In genomic region chr1:9544926-9545325, GRCh38 we compare ENCODE assay signal across 28 cellular contexts.
"Had no signal": no experiment of that assay in that cellular context is flagged by ENCODE, and none has a peak within 500 bp of the region (broad histone marks: within the 10 kb centered on the region; RNA-seq: fewer than 3 reads in every experiment).

No MANE protein-coding gene starts in this region.

- H3K27me3 ChIP-seq: ascending aorta, cardiac muscle cell, dorsolateral prefrontal cortex, ovary, suprapubic skin, tibial artery had no signal

- FAIRE-seq: frontal cortex, keratinocyte had no signal

- H3K27ac ChIP-seq: ascending aorta, cardiac muscle cell, coronary artery, ovary, psoas muscle, suprapubic skin, tibial artery had no signal

- H3K9me3 Mint-ChIP-seq: activated T-cell treated with anti-CD3 and anti-CD28 coated beads, Interleukin-2, amount 50 U/mL, for 24 hours; activated T-helper 2 cell treated with anti-CD3 and anti-CD28 coated beads, Interferon-gamma antibody, Interleukin-2, Interleukin-4, amounts not matched to agents 10 μg/mL and 5 μg/mL and 100 μg/mL, durations not matched to agents 14 hours and 24 hours and 36 hours; nephron; T-helper 2 cell treated with Interferon-gamma antibody and Interleukin-4, amounts not matched to agents 5 μg/mL and 100 μg/mL, for 36 hours had no signal

- H3K9me3 ChIP-seq: ascending aorta, ovary, psoas muscle, suprapubic skin, tibial artery had no signal

- H3K4me3 Mint-ChIP-seq: activated naive CD8-positive, alpha-beta T cell; activated T-cell treated with anti-CD3 and anti-CD28 coated beads, Interleukin-2, amount 50 U/mL, for 24 hours; brain; nephron; T-helper 2 cell treated with Interferon-gamma antibody and Interleukin-4, amounts not matched to agents 5 μg/mL and 100 μg/mL, for 36 hours had no signal

- ATAC-seq: activated CD4-positive, CD25-positive, alpha-beta regulatory T cell treated with anti-CD3 and anti-CD28 coated beads, Interleukin-2, amount 50 U/mL, for 24 hours; left cardiac atrium; left ventricle myocardium superior; psoas muscle had no signal

- H3K36me3 ChIP-seq: ascending aorta, cardiac muscle cell, ovary, suprapubic skin, tibial artery had no signal

- H3K27ac Mint-ChIP-seq: activated naive CD8-positive, alpha-beta T cell; activated T-cell treated with anti-CD3 and anti-CD28 coated beads, Interleukin-2, amount 50 U/mL, for 24 hours; activated T-helper 2 cell treated with anti-CD3 and anti-CD28 coated beads, Interferon-gamma antibody, Interleukin-2, Interleukin-4, amounts not matched to agents 10 μg/mL and 5 μg/mL and 100 μg/mL, durations not matched to agents 14 hours and 24 hours and 36 hours; T-helper 2 cell treated with Interferon-gamma antibody and Interleukin-4, amounts not matched to agents 5 μg/mL and 100 μg/mL, for 36 hours had no signal

- H3K27me3 Mint-ChIP-seq: activated naive CD8-positive, alpha-beta T cell; activated T-cell treated with anti-CD3 and anti-CD28 coated beads, Interleukin-2, amount 50 U/mL, for 24 hours had no signal

- DNase-seq: activated CD4-positive, alpha-beta T cell treated with anti-CD3 and anti-CD28 coated beads for 48 hours; activated CD4-positive, alpha-beta T cell treated with anti-CD3 and anti-CD28 coated beads, Interleukin-2, amount 50 U/mL, for 48 hours; activated CD8-positive, alpha-beta memory T cell treated with anti-CD3 and anti-CD28 coated beads, Interleukin-2, amount 50 U/mL, for 4 hours; activated T-cell treated with anti-CD3 and anti-CD28 coated beads, Interleukin-2, amount 50 U/mL, for 24 hours; effector memory CD4-positive, alpha-beta T cell; hippocampal formation; left cardiac atrium; left ventricle myocardium superior; ovary; psoas muscle; stimulated activated CD4-positive, alpha-beta T cell treated with anti-CD3 and anti-CD28 coated beads, Interleukin-15, amount 100 ng/mL, for 24 hours; stimulated activated CD4-positive, alpha-beta T cell treated with anti-CD3 and anti-CD28 coated beads, Interleukin-2, amount 100 ng/mL, for 24 hours; stimulated activated naive CD4-positive, alpha-beta T cell; T-helper 1 cell; tibial artery had no signal

- H3K4me3 ChIP-seq: ascending aorta, cardiac muscle cell, coronary artery, dorsolateral prefrontal cortex, ovary, psoas muscle, suprapubic skin, tibial artery had no signal
